Comparison of ENCODE assay signal across 20 cellular contexts in the genomic region with DNA sequence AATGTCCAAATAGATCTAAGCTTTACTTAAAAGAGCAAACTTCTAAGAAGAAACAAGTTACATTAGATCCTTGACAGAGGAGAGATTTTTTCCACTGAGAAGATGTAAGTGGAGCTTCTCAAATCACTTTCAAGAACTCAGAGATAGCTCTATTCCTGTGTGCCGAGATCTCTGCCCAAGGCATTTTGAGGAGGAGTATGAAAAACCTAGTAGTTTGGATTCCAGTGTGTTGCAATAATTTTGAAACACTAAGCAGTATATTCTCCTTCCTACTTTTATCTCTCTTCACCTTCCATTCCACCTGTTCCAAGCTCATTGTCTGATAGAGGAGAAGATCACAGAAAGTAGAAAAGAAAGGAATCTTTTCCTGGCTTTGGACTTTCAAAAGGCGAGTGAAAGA.
"Had no signal": no experiment of that assay in that cellular context is flagged by ENCODE, and none has a peak within 500 bp of the region (broad histone marks: within the 10 kb centered on the region; RNA-seq: fewer than 3 reads in every experiment).

No MANE protein-coding gene starts in this region.

- ATAC-seq: activated naive CD4-positive, alpha-beta T cell treated with anti-CD3 and anti-CD28 coated beads, Interleukin-2, amount 50 U/mL, for 72 hours; body of pancreas; gastroesophageal sphincter; left lobe of liver; natural killer cell treated with Interleukin-12 subunit alpha and Interleukin-12 subunit beta and Interleukin-15 and Interleukin-18, amount 100 ng/mL, for 72 hours; stimulated activated naive CD8-positive, alpha-beta T cell treated with anti-CD3 and anti-CD28 coated beads, Interleukin-15, amount 100 ng/mL, for 72 hours had no signal

- DNase-seq: activated CD4-positive, alpha-beta T cell treated with anti-CD3 and anti-CD28 coated beads, Interleukin-2, amount 50 U/mL, for 48 hours; activated gamma-delta T cell; activated T-cell treated with anti-CD3 and anti-CD28 coated beads, Interleukin-2, amount 50 U/mL, for 48 hours; amygdala; body of pancreas; central memory CD4-positive, alpha-beta T cell; effector CD8-positive, alpha-beta T cell; islet precursor cell; nucleus accumbens; spleen; stimulated activated naive CD8-positive, alpha-beta T cell treated with anti-CD3 and anti-CD28 coated beads, Interleukin-15, amount 100 ng/mL, for 72 hours; testis had no signal

- H3K9me3 ChIP-seq: body of pancreas, gastroesophageal sphincter, prostate gland, spleen, testis had no signal

- FAIRE-seq: endothelial cell of umbilical vein had no signal

- H3K36me3 ChIP-seq: gastroesophageal sphincter, prostate gland, spleen had no signal

- H3K27me3 ChIP-seq: body of pancreas, gastroesophageal sphincter, spleen, testis had no signal

- H3K4me1 ChIP-seq: body of pancreas, prostate gland had no signal

- H3K4me3 ChIP-seq: body of pancreas, coronary artery, gastroesophageal sphincter, prostate gland, spleen, testis had no signal

- H3K27ac ChIP-seq: body of pancreas, coronary artery, gastroesophageal sphincter, prostate gland, testis, VCaP had no signal
